6 cellular contexts compared by ENCODE assay signal in the genomic region with DNA sequence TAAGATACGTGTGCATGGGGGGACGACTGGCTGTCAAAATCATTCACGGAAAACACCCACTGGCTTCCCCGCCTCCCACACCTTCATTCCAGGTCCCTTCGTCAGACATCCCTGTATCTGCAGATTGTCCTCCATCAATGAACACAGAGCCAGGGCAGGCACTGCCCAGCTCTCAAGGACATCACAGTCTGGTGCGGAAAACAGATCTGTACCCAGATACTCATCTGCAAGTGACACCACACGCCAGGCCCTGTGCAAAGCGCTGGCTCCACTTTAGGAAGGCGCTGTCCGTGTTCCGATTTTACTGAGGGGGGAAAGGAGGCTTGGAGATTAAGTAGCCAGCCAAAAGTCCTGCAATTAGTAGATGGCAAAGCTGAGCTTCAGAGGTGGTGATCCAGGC.
"Had no signal": no experiment of that assay in that cellular context is flagged by ENCODE, and none has a peak within 500 bp of the region (broad histone marks: within the 10 kb centered on the region; RNA-seq: fewer than 3 reads in every experiment).

No MANE protein-coding gene starts in this region.

- H3K4me3 ChIP-seq: GM23338, K562 had no signal

- DNase-seq: H9, HCEC 1CT, IMR-90, KG1 had no signal

- H2AFZ ChIP-seq: GM23338 had no signal

- ATAC-seq: GM23338, K562 had no signal

- H3K4me2 ChIP-seq: GM23338 had no signal
